Comparison of ENCODE assay signal across 24 cellular contexts in genomic region chr3:185306847-185307246, GRCh38. TPM values are rescaled to one million over a fixed set of nuclear protein-coding genes. Genes with fewer than 3 reads are reported as not detected.
DNase-seq lines count a peak whose midpoint lies in the region; ATAC-seq, FAIRE-seq and TF ChIP-seq lines count a peak whose summit lies in the region.
"Had no signal": no experiment of that assay in that cellular context is flagged by ENCODE, and none has a peak within 500 bp of the region (broad histone marks: within the 10 kb centered on the region; RNA-seq: fewer than 3 reads in every experiment).

No MANE protein-coding gene starts in this region.

- H3K4me2 ChIP-seq in GM12878 (ENCODE audit: control insufficient read depth, insufficient read depth) (0 out of 2 replicates have a peak overlapping the region, but pooled peaks have one; percentile 11), H9 (ENCODE audit: insufficient read depth, insufficient read length, low read length) (no peak overlapping the region)
- H3K4me2 ChIP-seq: BLaER1 had no signal

- no peak overlapping the region for H3K9ac ChIP-seq in GM12878 (ENCODE audit: control insufficient read depth, insufficient read depth, low read length)
- no peak overlapping the region for H3K9ac ChIP-seq in H9 (ENCODE audit: extremely low read depth, insufficient read length, low read length)
- H3K9ac ChIP-seq: BLaER1 had no signal

- SMC1A ChIA-PET in GM12878 (lab: Charles Lee; ENCODE audit: uncharacterized antibody, unreplicated experiment): interaction anchor here (1.2 to 5.9 kb wide), 7 partner anchors 9 to 131 kb away, joined by 3 to 35 read pairs (median 6); no protein-coding TSS in a partner anchor

- TF ChIP-seq RAD21 in GM12878 (IDR thresholded peaks at IDR 0.05; ENCODE audit: insufficient read depth, low read depth, low read length): no peak

- no peak overlapping the region for H2BK15ac ChIP-seq in H9 (ENCODE audit: low read depth, low read length)

- H2AK5ac ChIP-seq in H9 (ENCODE audit: insufficient read length, low read length): no peak overlapping the region

- H4K20me1 ChIP-seq in GM12878 (ENCODE audit: control insufficient read depth, insufficient read depth) (no peaks in the 10 kb centered on the region), H9 (ENCODE audit: control insufficient read depth, insufficient read depth, insufficient read length) (peaks cover 4% of the 10 kb centered on the region)
- H4K20me1 ChIP-seq: BLaER1 had no signal

- no peak overlapping the region for H3K56ac ChIP-seq in H9 (ENCODE audit: insufficient read length, low read depth, low read length)

- in situ Hi-C loops in GM12878 (cut with MboI): no loop called here

- peaks cover 46 to 59% of the 10 kb centered on the region in 2 donors for H3K36me3 Mint-ChIP-seq in stimulated activated naive B cell treated with anti-CD40 and anti-IgM and Interleukin-4, amounts not matched to agents 10 μg/mL and 1 μg/mL and 100 μg/mL, for 72 hours
- peaks cover 10 to 27% (median 12%) of the 10 kb centered on the region in 3 experiments for H3K36me3 Mint-ChIP-seq in H9 (ENCODE audit: insufficient read depth in 1 of 3, low read depth in 3 of 3)

- H3K23me2 ChIP-seq in H9 (ENCODE audit: insufficient read length, low read depth, low read length, poor library complexity, severe bottlenecking): no peaks in the 10 kb centered on the region

- ATAC-seq in GM12878: no peak
- no peak for ATAC-seq in stimulated activated naive B cell treated with anti-CD40 and anti-IgM and Interleukin-4, amounts not matched to agents 10 μg/mL and 1 μg/mL and 100 μg/mL, for 72 hours (replicated peaks)

- RAD21 ChIA-PET in GM12878 (lab: Charles Lee; ENCODE audit: unreplicated experiment): interaction anchor here (0.8 to 3.3 kb wide), 5 partner anchors 8 to 242 kb away, joined by 3 to 19 read pairs (median 11); no protein-coding TSS in a partner anchor

- CTCF ChIA-PET in HEK293 (lab: Yijun Ruan, JAX) (interaction anchor here (0.8 to 1.7 kb wide), 3 partner anchors 10 to 49 kb away, joined by 4 read pairs; no protein-coding TSS in a partner anchor), GM12878 (lab: Yijun Ruan, JAX) (interaction anchor here (0.5 to 5.3 kb wide), 9 partner anchors 10 to 1624 kb away, joined by 3 to 90 read pairs (median 18); no protein-coding TSS in a partner anchor)

- no peak overlapping the region for H2BK5ac ChIP-seq in H9 (ENCODE audit: insufficient read length, low read length)

- no peaks in the 10 kb centered on the region for H3K79me1 ChIP-seq in H9 (ENCODE audit: insufficient read depth, low read depth, low read length, poor library complexity, severe bottlenecking)

- POLR2A ChIA-PET in HEK293 (lab: Yijun Ruan, JAX) (no interaction called here), GM12878 (lab: Charles Lee) (interaction anchor here (1.4 kb wide), 1 partner anchor 16 kb away, joined by 3 read pairs; no protein-coding TSS in a partner anchor)

- H4K91ac ChIP-seq in H9 (ENCODE audit: insufficient read length, low read depth, low read length): no peak overlapping the region

- H3K9me3 ChIP-seq in HEK293 (ENCODE audit: control insufficient read depth, insufficient read depth, low read depth, low read length): no peaks in the 10 kb centered on the region
- H3K9me3 ChIP-seq in GM12878 (replicated peaks; ENCODE audit: control insufficient read depth, insufficient read depth, low read length): peaks cover 10% of the 10 kb centered on the region
- no peaks in the 10 kb centered on the region for H3K9me3 ChIP-seq in H9 (ENCODE audit: control insufficient read depth, low read depth, low read length)
- H3K9me3 ChIP-seq: BE2C had no signal

- no peaks in the 10 kb centered on the region for H3K27me3 Mint-ChIP-seq in stimulated activated naive B cell treated with anti-CD40 and anti-IgM and Interleukin-4, amounts not matched to agents 10 μg/mL and 1 μg/mL and 100 μg/mL, for 72 hours
- H3K27me3 Mint-ChIP-seq in H9 (ENCODE audit: low read depth): no peaks in the 10 kb centered on the region

- H3T11ph ChIP-seq in H9 (ENCODE audit: low read length): no peak overlapping the region

- BruUV-seq in GM12878 (replicated peaks; lab: Mats Ljungman, UMichigan): no TSS peak

- no peak for TF ChIP-seq POLR2A in GM12878 (IDR thresholded peaks at IDR 0.05; ENCODE audit: low read depth, low read length)

- peaks cover 15 to 18% of the 10 kb centered on the region in 2 donors for H3K9me3 Mint-ChIP-seq in stimulated activated naive B cell treated with anti-CD40 and anti-IgM and Interleukin-4, amounts not matched to agents 10 μg/mL and 1 μg/mL and 100 μg/mL, for 72 hours
- H3K9me3 Mint-ChIP-seq in H9: peaks cover 24 to 30% of the 10 kb centered on the region in 2 experiments

- H2BK12ac ChIP-seq in H9 (ENCODE audit: insufficient read length, low read depth, low read length): no peak overlapping the region

- DNase-seq in GM12878 (ENCODE audit: low read depth, low spot score): no peak
- DNase-seq in stimulated activated naive B cell treated with anti-CD40 and anti-IgM and Interleukin-4, amounts not matched to agents 10 μg/mL and 1 μg/mL and 100 μg/mL, for 72 hours: no peak
- no peak for DNase-seq in HT-29 (ENCODE audit: low spot score)
- DNase-seq in HuH-7 (ENCODE audit: low spot score): no peak
- no peak for DNase-seq in H9
- DNase-seq: 8988T; ACHN; BE2C; C1 segment of cervical spinal cord; CD4-positive, alpha-beta memory T cell; CD8-positive, alpha-beta memory T cell; COR-L47; DMS 273 treated with DMSO at 0.1 percent for 48 hours; DMS153; DMS53; DMS79; DND-41; EL; GDM1 had no signal

- H3K79me2 ChIP-seq in GM12878 (ENCODE audit: control insufficient read depth, insufficient read depth, low read length) (no peaks in the 10 kb centered on the region), H9 (ENCODE audit: insufficient read depth, low read length) (no peaks in the 10 kb centered on the region)

- intact Hi-C loops in GM12878 (cut with micrococcal nuclease; ENCODE audit: unreplicated experiment): no loop called here

- H4K8ac ChIP-seq in H9 (replicated peaks; ENCODE audit: insufficient read length, low read depth, low read length): no peak overlapping the region

- H3K4me3 ChIP-seq in HEK293 (ENCODE audit: low read depth, low read length) (no peak overlapping the region), GM12878 (no peak overlapping the region)
- H3K4me3 ChIP-seq: BLaER1 had no signal

- TF ChIP-seq EP300 in GM12878 (IDR thresholded peaks at IDR 0.05; ENCODE audit: borderline replicate concordance in 1 of 2, control insufficient read depth in 1 of 2, low read depth in 2 of 2, low read length in 2 of 2): no peak

- H2BK120ac ChIP-seq in H9 (ENCODE audit: low read depth, low read length, poor library complexity, severe bottlenecking): no peak overlapping the region

- H3K27ac Mint-ChIP-seq in stimulated activated naive B cell treated with anti-CD40 and anti-IgM and Interleukin-4, amounts not matched to agents 10 μg/mL and 1 μg/mL and 100 μg/mL, for 72 hours: peak overlapping the region; percentile 5
- H3K27ac Mint-ChIP-seq in H9: no peak overlapping the region
- H3K27ac Mint-ChIP-seq: CD4-positive, alpha-beta memory T cell; CD4-positive, CD25-positive, alpha-beta regulatory T cell; CD8-positive, alpha-beta memory T cell had no signal

- H3K4me1 ChIP-seq in HEK293 (ENCODE audit: control insufficient read depth, insufficient read depth, low read length) (no peaks in the 10 kb centered on the region), GM12878 (ENCODE audit: control insufficient read depth, insufficient read depth, low read length) (no peaks in the 10 kb centered on the region), H9 (ENCODE audit: insufficient read depth, low read length) (0 out of 2 replicates have a peak, but pooled peaks cover 2% of the 10 kb centered on the region)
- H3K4me1 ChIP-seq: BE2C, BLaER1 had no signal

- no peak overlapping the region for H3K4ac ChIP-seq in H9 (ENCODE audit: low read depth, low read length)

- H3K27ac ChIP-seq in HEK293 (ENCODE audit: extremely low read depth, low read depth, low read length) (no peak overlapping the region), GM12878 (ENCODE audit: control insufficient read depth, insufficient read depth) (no peak overlapping the region), H9 (ENCODE audit: insufficient read length, low read depth, low read length) (no peak overlapping the region)
- H3K27ac ChIP-seq: BLaER1 had no signal

- no peaks in the 10 kb centered on the region for H3K27me3 ChIP-seq in GM12878 (replicated peaks in 1 of 2; ENCODE audit: control insufficient read depth in 2 of 2, insufficient read depth in 2 of 2, low read length in 1 of 2)
- no peaks in the 10 kb centered on the region for H3K27me3 ChIP-seq in H9 (ENCODE audit: insufficient read depth, low read length)
- H3K27me3 ChIP-seq: BE2C, BLaER1 had no signal

- H3K23ac ChIP-seq in H9 (ENCODE audit: insufficient read length, low read depth, low read length): no peak overlapping the region

- FAIRE-seq in GM12878 (lab: Jason Lieb, UNC): peak; percentile 54
- FAIRE-seq: A204.1 had no signal

- H3K14ac ChIP-seq in H9 (ENCODE audit: insufficient read depth, low read length): no peak overlapping the region

- H3K18ac ChIP-seq in H9 (ENCODE audit: insufficient read length, low read depth, low read length): no peak overlapping the region

- peaks cover 5 to 18% of the 10 kb centered on the region in 2 donors for H3K4me1 Mint-ChIP-seq in stimulated activated naive B cell treated with anti-CD40 and anti-IgM and Interleukin-4, amounts not matched to agents 10 μg/mL and 1 μg/mL and 100 μg/mL, for 72 hours
- peaks cover 4 to 5% of the 10 kb centered on the region in 2 experiments; a peak in 2 of 4 replicates for H3K4me1 Mint-ChIP-seq in H9
- H3K4me1 Mint-ChIP-seq: CD4-positive, alpha-beta memory T cell; CD8-positive, alpha-beta memory T cell had no signal

- no peak overlapping the region for H2AFZ ChIP-seq in GM12878 (ENCODE audit: control insufficient read depth, low read depth, low read length)
- H2AFZ ChIP-seq in H9 (ENCODE audit: low read length): no peak overlapping the region

- H2BK20ac ChIP-seq in H9 (ENCODE audit: low read depth, low read length, poor library complexity, severe bottlenecking): no peak overlapping the region

- H3K36me3 ChIP-seq in HEK293 (ENCODE audit: control insufficient read depth in 2 of 2, insufficient read depth in 1 of 2, low read length in 2 of 2) (peaks cover 0 to 21% of the 10 kb centered on the region in 2 experiments; a peak in 1 of 3 replicates), GM12878 (ENCODE audit: control insufficient read depth in 2 of 2, insufficient read depth in 2 of 2, low read length in 1 of 2) (no peaks in the 10 kb centered on the region; a peak in 1 of 4 replicates)
- H3K36me3 ChIP-seq: BE2C, BLaER1 had no signal

- H4K5ac ChIP-seq in H9 (ENCODE audit: insufficient read length, low read depth, low read length): no peak overlapping the region

- TF ChIP-seq CTCF in HEK293 (tag by site-specific recombination; IDR thresholded peaks at IDR 0.05): no peak
- no peak for TF ChIP-seq CTCF in GM12878 (IDR thresholded peaks at IDR 0.05 in 2 of 3, conservative IDR thresholded peaks at IDR 0.05 in 1 of 3; ENCODE audit: control insufficient read depth in 2 of 3, extremely low read depth in 1 of 3, insufficient read depth in 1 of 3, low read depth in 3 of 3, low read length in 3 of 3)
- no peak for TF ChIP-seq CTCF in H9 (conservative IDR thresholded peaks at IDR 0.05)

- WGBS in GM12878 (ENCODE audit: insufficient coverage, insufficient replicate concordance, low lambda C conversion rate, missing lambda C conversion rate): 96% methylated on average over 3 of the region's 3 CpGs
- WGBS in H9 (ENCODE audit: extremely low coverage, insufficient read length, low lambda C conversion rate): no CpG with 5 or more reads among the region's 3 CpGs

- no peak overlapping the region for H3K4me3 Mint-ChIP-seq in stimulated activated naive B cell treated with anti-CD40 and anti-IgM and Interleukin-4, amounts not matched to agents 10 μg/mL and 1 μg/mL and 100 μg/mL, for 72 hours
- H3K4me3 Mint-ChIP-seq in H9: no peak overlapping the region
- H3K4me3 Mint-ChIP-seq: CD14-positive monocyte; CD4-positive, alpha-beta memory T cell; CD4-positive, CD25-positive, alpha-beta regulatory T cell; CD8-positive, alpha-beta memory T cell had no signal

RNA-seq across cellular contexts. Expression of gene EHHADH, which starts 53.0 kb away (rescaled TPM):
- 2.8 and 5.0 TPM in 2 replicates for total RNA-seq in GM12878 (2013; cell fraction: nucleolus; rRNA removed)
- 4.9 and 5.1 TPM in 2 replicates for total RNA-seq in GM12878 (2014; rRNA removed)
- total RNA-seq in GM12878 (2014; rRNA removed; fragmentation: Illumina TruSeq; extraction: Trizol): 4.9 and 5.4 TPM in 2 replicates
- total RNA-seq in GM12878 (2021): 6.8 and 7.7 TPM in 2 replicates
- polyA plus RNA-seq in GM12878 (2011; ENCODE audit: low read depth): 2.0 TPM
- polyA plus RNA-seq in GM12878 (2011; rRNA removed): 0.96 and 1.5 TPM in 2 replicates
- polyA plus RNA-seq in GM12878 (2011; cell fraction: cytosol; rRNA removed): 0.51 and 0.52 TPM in 2 replicates
- 0.19 and 0.57 TPM in 2 replicates for polyA plus RNA-seq in GM12878 (2011; cell fraction: nucleus; rRNA removed)
- 2.5 and 3.2 TPM in 2 replicates for polyA plus RNA-seq in GM12878 (2012)
- 5.5 and 6.3 TPM in 2 replicates for polyA plus RNA-seq in GM12878 (2014; fragmentation: Illumina TruSeq; extraction: Trizol)
- polyA plus RNA-seq in GM12878 (2014; fragmentation: Nextera tagmentation; extraction: Ambion mirVana): 1 to 10 TPM; 3.6 to 5.1 TPM
- polyA plus RNA-seq in GM12878 (2014; rRNA removed): 3.6 and 4.2 TPM in 2 replicates
- 1 to 10 TPM; 6.6 to 8.4 TPM for polyA plus RNA-seq in GM12878 (2016; fragmentation: Nextera tagmentation; extraction: Ambion mirVana)
- polyA minus RNA-seq in GM12878 (2011; rRNA and poly(A)+ RNA removed): 0.80 and 1.6 TPM in 2 replicates
- polyA minus RNA-seq in GM12878 (2011; cell fraction: cytosol; rRNA and poly(A)+ RNA removed): 1.4 TPM in 1 of 2 replicates, not detected in the other
- 0.19 TPM in 1 of 2 replicates, not detected in the other for polyA minus RNA-seq in GM12878 (2011; cell fraction: nucleus; rRNA and poly(A)+ RNA removed)
- total RNA-seq in HT-29 (2014; rRNA removed; shearing (Covaris generic)): 2.3 and 3.7 TPM in 2 replicates
- total RNA-seq in H9 (2021): 2.1 and 2.7 TPM in 2 replicates

RNA-seq across cellular contexts. Expression of gene MAP3K13, which starts 56.1 kb away (rescaled TPM):
- 35.5 and 39.2 TPM in 2 replicates for total RNA-seq in GM12878 (2013; cell fraction: nucleolus; rRNA removed)
- 14.9 and 15.8 TPM in 2 replicates for total RNA-seq in GM12878 (2014; rRNA removed)
- 17.7 and 18.3 TPM in 2 replicates for total RNA-seq in GM12878 (2014; rRNA removed; fragmentation: Illumina TruSeq; extraction: Trizol)
- total RNA-seq in GM12878 (2021): 10.5 and 17.8 TPM in 2 replicates
- 13.0 TPM for polyA plus RNA-seq in GM12878 (2011; ENCODE audit: low read depth)
- 27.0 and 33.2 TPM in 2 replicates for polyA plus RNA-seq in GM12878 (2011; rRNA removed)
- polyA plus RNA-seq in GM12878 (2011; cell fraction: cytosol; rRNA removed): 10.4 and 10.7 TPM in 2 replicates
- 4.3 TPM in 2 replicates for polyA plus RNA-seq in GM12878 (2011; cell fraction: nucleus; rRNA removed)
- 15.9 and 20.6 TPM in 2 replicates for polyA plus RNA-seq in GM12878 (2012)
- polyA plus RNA-seq in GM12878 (2014; fragmentation: Illumina TruSeq; extraction: Trizol): 26.7 and 30.1 TPM in 2 replicates
- 10 to 100 TPM; 46.6 to 70.8 TPM for polyA plus RNA-seq in GM12878 (2014; fragmentation: Nextera tagmentation; extraction: Ambion mirVana)
- polyA plus RNA-seq in GM12878 (2014; rRNA removed): 11.6 and 13.9 TPM in 2 replicates
- 10 to 100 TPM; 51.3 to 57.3 TPM for polyA plus RNA-seq in GM12878 (2016; fragmentation: Nextera tagmentation; extraction: Ambion mirVana)
- 14.3 and 34.6 TPM in 2 replicates for polyA minus RNA-seq in GM12878 (2011; rRNA and poly(A)+ RNA removed)
- polyA minus RNA-seq in GM12878 (2011; cell fraction: cytosol; rRNA and poly(A)+ RNA removed): 4.9 and 10.7 TPM in 2 replicates
- polyA minus RNA-seq in GM12878 (2011; cell fraction: nucleus; rRNA and poly(A)+ RNA removed): 4.6 and 9.8 TPM in 2 replicates
- total RNA-seq in HT-29 (2014; rRNA removed; shearing (Covaris generic)): 6.6 and 9.6 TPM in 2 replicates
- 9.5 and 10.6 TPM in 2 replicates for total RNA-seq in H9 (2021)
